ENCODE assay signal across 1 cellular context in the genomic region with DNA sequence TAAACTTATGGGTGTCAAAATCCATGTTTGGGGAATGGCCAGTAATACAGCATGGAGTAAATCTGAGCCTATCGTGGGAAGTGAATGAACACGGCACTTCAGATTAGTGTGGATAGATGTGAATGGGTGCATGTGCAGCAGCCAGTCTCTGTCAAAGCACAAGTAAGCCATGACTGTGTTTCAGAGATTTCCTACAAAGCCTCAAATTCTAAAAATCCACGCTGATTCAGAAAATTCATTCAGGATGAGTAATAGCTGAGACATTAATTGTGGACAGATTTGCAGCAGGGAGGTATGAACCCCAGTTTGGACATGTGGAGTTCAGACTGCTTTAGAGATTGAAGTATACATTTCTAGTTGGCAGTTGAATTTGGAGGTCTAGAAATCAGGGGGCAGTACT.
TF ChIP-seq lines count a peak whose summit lies in the region.

No MANE protein-coding gene starts in this region.

TF ChIP-seq in SK-N-SH, 30 proteins besides CTCF, POLR2A, EP300 and RAD21 (continued from another document):
- TF ChIP-seq POLR2AphosphoS5 (IDR thresholded peaks at IDR 0.05; ENCODE audit: low read depth, low read length) (peak; percentile 26; the same call in 1 of the 2 replicates), JUND (IDR thresholded peaks at IDR 0.05) (peak; percentile 93)
- TF ChIP-seq, protein P1, sequence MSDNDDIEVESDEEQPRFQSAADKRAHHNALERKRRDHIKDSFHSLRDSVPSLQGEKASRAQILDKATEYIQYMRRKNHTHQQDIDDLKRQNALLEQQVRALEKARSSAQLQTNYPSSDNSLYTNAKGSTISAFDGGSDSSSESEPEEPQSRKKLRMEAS (IDR thresholded peaks at IDR 0.05; ENCODE audit: low read depth) = peak; percentile 86
